In the genomic region with DNA sequence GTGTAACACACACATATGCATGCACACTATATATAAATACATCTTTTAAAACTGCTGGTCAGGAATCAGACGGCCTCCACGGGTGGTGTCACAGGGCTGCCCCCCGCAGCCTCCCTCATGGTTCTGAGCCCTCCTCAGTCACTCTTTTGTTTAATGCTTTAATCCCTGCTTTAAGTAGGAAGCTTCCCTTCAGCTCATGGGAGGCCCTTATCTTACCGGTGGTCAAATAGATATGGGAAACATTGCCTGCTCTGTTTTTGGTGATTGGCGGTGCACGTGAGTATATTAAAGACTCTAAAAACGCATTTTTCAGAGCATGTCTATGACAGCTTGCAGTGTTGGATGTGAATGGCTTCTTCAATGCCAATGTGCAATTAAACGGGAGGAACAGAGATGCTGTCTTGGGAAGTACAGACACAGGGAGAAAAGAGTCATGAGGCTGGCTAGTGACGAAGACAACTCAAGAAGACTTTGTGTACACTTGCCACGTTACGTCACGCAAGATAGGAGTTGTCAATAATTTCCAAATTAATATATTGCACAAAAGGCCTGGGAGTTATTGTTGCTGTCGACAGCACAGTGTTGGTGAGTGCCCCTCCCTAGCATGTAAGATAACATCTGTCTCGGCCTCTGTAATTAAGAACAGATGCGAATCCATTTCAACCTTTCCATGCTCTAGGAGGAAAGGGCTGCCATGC, we compare ENCODE assay signal across 22 cellular contexts. TPM values are rescaled to one million over a fixed set of nuclear protein-coding genes. Genes with fewer than 3 reads are reported as not detected.
DNase-seq lines count a peak whose midpoint lies in the region; ATAC-seq and TF ChIP-seq lines count a peak whose summit lies in the region.
"Had no signal": no experiment of that assay in that cellular context is flagged by ENCODE, and none has a peak within 500 bp of the region (broad histone marks: within the 10 kb centered on the region; RNA-seq: fewer than 3 reads in every experiment).

No MANE protein-coding gene starts in this region.

- H3K4me2 ChIP-seq in SK-N-SH, result peak overlapping the region; percentile 19; the same call in 1 of the 2 replicates

- TF ChIP-seq CTCF in SK-N-SH (IDR thresholded peaks at IDR 0.05) (no peak), upper lobe of left lung (IDR thresholded peaks at IDR 0.05) (no peak), breast epithelium (IDR thresholded peaks at IDR 0.05) (no peak)

- H3K27me3 ChIP-seq in SK-N-SH (ENCODE audit: insufficient read depth) (no peaks in the 10 kb centered on the region), upper lobe of left lung (no peaks in the 10 kb centered on the region), breast epithelium (no peaks in the 10 kb centered on the region)
- H3K27me3 ChIP-seq: upper lobe of right lung had no signal

- H4K20me1 ChIP-seq in SK-N-SH (ENCODE audit: insufficient read depth), result no peaks in the 10 kb centered on the region

- H3K79me2 ChIP-seq in SK-N-SH (ENCODE audit: insufficient read depth), result no peaks in the 10 kb centered on the region

- H3F3A ChIP-seq in SK-N-SH (replicated peaks; ENCODE audit: insufficient read depth), result peaks cover 9% of the 10 kb centered on the region

- TF ChIP-seq EP300 in SK-N-SH (IDR thresholded peaks at IDR 0.05; ENCODE audit: borderline replicate concordance in 1 of 2, low read depth in 1 of 2, low read length in 1 of 2) (peak; percentile 5 to 59; a peak in 2 of 4 replicates), upper lobe of left lung (IDR thresholded peaks at IDR 0.05) (peak in 1 of 4 donors; percentile 8)

- DNase-seq in NCI-H2171 treated with DMSO at 0.1 percent for 48 hours (lab: John Stamatoyannopoulos, UW) (peak; percentile 14), NCI-H2171 (lab: John Stamatoyannopoulos, UW) (no peak), SK-N-SH (peak; percentile 83), fibroblast of peridontal ligament (ENCODE audit: extremely low read depth) (peak; percentile 86), upper lobe of left lung (no peak), COLO829 (ENCODE audit: low spot score) (no peak), breast epithelium (ENCODE audit: low spot score in 2 of 2) (no peak)
- DNase-seq in stimulated activated CD4-positive, alpha-beta T cell treated with anti-CD3 and anti-CD28 coated beads, Interleukin-2, amount 100 ng/mL, for 24 hours, result no peak
- DNase-seq: activated effector memory CD4-positive, alpha-beta T cell treated with anti-CD3 and anti-CD28 coated beads, Interleukin-2, amount 50 U/mL, for 16 hours; anterior cingulate cortex; CD4-positive, CD25-positive, alpha-beta regulatory T cell; NCI-H2081; nephron progenitor cell; stimulated activated naive CD4-positive, alpha-beta T cell treated with Interleukin-2 at 50 U/mL for 16 hours; T-cell; upper lobe of right lung had no signal

- H3K9me3 ChIP-seq in SK-N-SH, result no peaks in the 10 kb centered on the region
- no peaks in the 10 kb centered on the region for H3K9me3 ChIP-seq in upper lobe of left lung
- H3K9me3 ChIP-seq in breast epithelium, result no peaks in the 10 kb centered on the region
- H3K9me3 ChIP-seq: upper lobe of right lung had no signal

- no peak overlapping the region; the same call in 1 of the 2 replicates for H2AFZ ChIP-seq in SK-N-SH (ENCODE audit: low read depth)

- 31% methylated on average over 13 of the region's 15 CpGs for WGBS in SK-N-SH (ENCODE audit: low lambda C conversion rate)
- WGBS in upper lobe of left lung, 2 donors, result 70 to 77% methylated on average over 15 of the region's 15 CpGs

- peak in 1 of 2 donors; percentile 61 for ATAC-seq in upper lobe of left lung (ENCODE audit: low FRiP score in 2 of 2)
- ATAC-seq: T-cell had no signal

- TF ChIP-seq POLR2A in upper lobe of left lung (IDR thresholded peaks at IDR 0.05) (peak in 1 of 4 donors; percentile 11), breast epithelium (IDR thresholded peaks at IDR 0.05) (no peak)

- H3K4me1 ChIP-seq in SK-N-SH (ENCODE audit: control insufficient read depth in 1 of 2, insufficient read depth in 2 of 2, low read depth in 1 of 2, low read length in 1 of 2) (peaks cover 12 to 30% of the 10 kb centered on the region in 2 experiments; a peak in 3 of 4 replicates), upper lobe of left lung (peaks cover 34 to 55% (median 40%) of the 10 kb centered on the region in 4 donors), breast epithelium (no peaks in the 10 kb centered on the region)

- TF ChIP-seq RAD21 in SK-N-SH (IDR thresholded peaks at IDR 0.05; ENCODE audit: low read length), result no peak

- POLR2A ChIA-PET in SK-N-SH (lab: Yijun Ruan, JAX), result no interaction called here

- no peak overlapping the region for H3K9ac ChIP-seq in SK-N-SH

- peak overlapping the region; percentile 30 to 92; a peak in 3 of 4 replicates for H3K27ac ChIP-seq in SK-N-SH (ENCODE audit: low read depth in 2 of 2, low read length in 1 of 2)
- H3K27ac ChIP-seq in upper lobe of left lung, result peak overlapping the region in 3 of 4 donors; percentile 0 to 46 (median 15)
- no peak overlapping the region for H3K27ac ChIP-seq in breast epithelium
- H3K27ac ChIP-seq: 22Rv1, upper lobe of right lung had no signal

- no peaks in the 10 kb centered on the region for H3K9me2 ChIP-seq in SK-N-SH

- intact Hi-C loops in breast epithelium (cut with DNase I; ENCODE audit: low total_unique reads), result no loop called here

- H3K4me3 ChIP-seq in SK-N-SH (ENCODE audit: low read depth in 2 of 2, low read length in 1 of 2) (no peak overlapping the region), upper lobe of left lung (no peak overlapping the region), breast epithelium (no peak overlapping the region)
- H3K4me3 ChIP-seq: GM12878, upper lobe of right lung had no signal

- CTCF ChIA-PET in SK-N-SH (lab: Yijun Ruan, JAX), result interaction anchor here (0.5 to 8.6 kb wide), 22 partner anchors 9 to 286 kb away, joined by 3 to 101 read pairs (median 4); no protein-coding TSS in a partner anchor

- no peaks in the 10 kb centered on the region for H3K36me3 ChIP-seq in SK-N-SH (replicated peaks in 1 of 2; ENCODE audit: control insufficient read depth in 1 of 2, insufficient read depth in 2 of 2, low read length in 1 of 2)
- no peaks in the 10 kb centered on the region for H3K36me3 ChIP-seq in upper lobe of left lung
- no peaks in the 10 kb centered on the region for H3K36me3 ChIP-seq in breast epithelium
- H3K36me3 ChIP-seq: upper lobe of right lung had no signal

TF ChIP-seq in SK-N-SH, 30 proteins besides CTCF, POLR2A, EP300 and RAD21 (continues in another document):
- TF ChIP-seq TCF12 (IDR thresholded peaks at IDR 0.05) (peak; percentile 99), POLR2AphosphoS5 (IDR thresholded peaks at IDR 0.05; ENCODE audit: low read depth, low read length) (peak; percentile 65; the same call in 1 of the 2 replicates), RCOR1 (IDR thresholded peaks at IDR 0.05; ENCODE audit: low read length) (peak; percentile 65; the same call in 1 of the 2 replicates), NFIC (IDR thresholded peaks at IDR 0.05; ENCODE audit: borderline replicate concordance) (peak; percentile 40; the same call in 1 of the 2 replicates), GATA2 (CRISPR knock-in tag; IDR thresholded peaks at IDR 0.05) (peak; percentile 97), TEAD4 (IDR thresholded peaks at IDR 0.05; ENCODE audit: borderline replicate concordance, insufficient read depth) (peak; percentile 57; the same call in 1 of the 2 replicates), RXRA (IDR thresholded peaks at IDR 0.05; ENCODE audit: borderline replicate concordance, low read depth) (peak; percentile 47; the same call in 1 of the 2 replicates), JUND (IDR thresholded peaks at IDR 0.05) (peak; percentile 36; the same call in 1 of the 2 replicates), ELF1 (IDR thresholded peaks at IDR 0.05) (no peak), FOXJ3 (CRISPR knock-in tag; IDR thresholded peaks at IDR 0.05) (peak; percentile 59), MXI1 (IDR thresholded peaks at IDR 0.05; ENCODE audit: low read depth, low read length) (no peak)
- TF ChIP-seq, protein P1, sequence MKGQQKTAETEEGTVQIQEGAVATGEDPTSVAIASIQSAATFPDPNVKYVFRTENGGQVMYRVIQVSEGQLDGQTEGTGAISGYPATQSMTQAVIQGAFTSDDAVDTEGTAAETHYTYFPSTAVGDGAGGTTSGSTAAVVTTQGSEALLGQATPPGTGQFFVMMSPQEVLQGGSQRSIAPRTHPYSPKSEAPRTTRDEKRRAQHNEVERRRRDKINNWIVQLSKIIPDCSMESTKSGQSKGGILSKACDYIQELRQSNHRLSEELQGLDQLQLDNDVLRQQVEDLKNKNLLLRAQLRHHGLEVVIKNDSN (IDR thresholded peaks at IDR 0.05; ENCODE audit: borderline replicate concordance, low read depth), result no peak
- TF ChIP-seq, protein P2, sequence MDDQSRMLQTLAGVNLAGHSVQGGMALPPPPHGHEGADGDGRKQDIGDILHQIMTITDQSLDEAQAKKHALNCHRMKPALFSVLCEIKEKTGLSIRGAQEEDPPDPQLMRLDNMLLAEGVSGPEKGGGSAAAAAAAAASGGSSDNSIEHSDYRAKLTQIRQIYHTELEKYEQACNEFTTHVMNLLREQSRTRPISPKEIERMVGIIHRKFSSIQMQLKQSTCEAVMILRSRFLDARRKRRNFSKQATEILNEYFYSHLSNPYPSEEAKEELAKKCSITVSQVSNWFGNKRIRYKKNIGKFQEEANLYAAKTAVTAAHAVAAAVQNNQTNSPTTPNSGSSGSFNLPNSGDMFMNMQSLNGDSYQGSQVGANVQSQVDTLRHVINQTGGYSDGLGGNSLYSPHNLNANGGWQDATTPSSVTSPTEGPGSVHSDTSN (IDR thresholded peaks at IDR 0.05), result peak; percentile 67; the same call in 1 of the 2 replicates

RNA-seq across cellular contexts. Expression of a gene that starts 23.3 kb away (rescaled TPM):
- polyA plus RNA-seq in SK-N-SH (2012; rRNA removed), result not detected in 2 replicates
- not detected in 2 replicates for polyA plus RNA-seq in SK-N-SH (2012; cell fraction: cytosol; rRNA removed)
- 0.12 TPM in 1 of 2 replicates, not detected in the other for polyA plus RNA-seq in SK-N-SH (2012; cell fraction: nucleus; rRNA removed)
- total RNA-seq in upper lobe of left lung (10 to 100 TPM; 12.2 to 24.7 (median 21.0) TPM), breast epithelium (1 to 10 TPM; 2.0 to 2.6 (median 2.1) TPM)
- total RNA-seq: Daoy, H1, pulmonary artery endothelial cell had no signal

RNA-seq across cellular contexts. Expression of a gene that starts 36.3 kb away (rescaled TPM):
- polyA plus RNA-seq in SK-N-SH (2012; rRNA removed), result 5.6 and 6.4 TPM in 2 replicates
- 2.9 and 4.3 TPM in 2 replicates for polyA plus RNA-seq in SK-N-SH (2012; cell fraction: cytosol; rRNA removed)
- 7.0 and 7.3 TPM in 2 replicates for polyA plus RNA-seq in SK-N-SH (2012; cell fraction: nucleus; rRNA removed)
- total RNA-seq in upper lobe of left lung, result 100 to 1,000 TPM in 2 of 6 donors, 10 to 100 TPM in 4; 60.2 to 121 (median 85.1) TPM
- 100 to 1,000 TPM in 1 of 3 donors, 10 to 100 TPM in 2; 20.8 to 167 (median 46.2) TPM for total RNA-seq in breast epithelium
- total RNA-seq: CD4-positive, CD25-positive, alpha-beta regulatory T cell; GM12878 had no signal
- polyA plus RNA-seq: CD4-positive, CD25-positive, alpha-beta regulatory T cell had no signal

RNA-seq across cellular contexts. Expression of a gene that starts 49.5 kb away (rescaled TPM):
- not detected in 2 replicates for polyA plus RNA-seq in SK-N-SH (2012; rRNA removed)
- polyA plus RNA-seq in SK-N-SH (2012; cell fraction: cytosol; rRNA removed), result not detected in 2 replicates
- polyA plus RNA-seq in SK-N-SH (2012; cell fraction: nucleus; rRNA removed), result not detected in 2 replicates
- total RNA-seq in upper lobe of left lung, result over 10,000 TPM; 10,501 to 67,270 (median 33,394) TPM
- 1 to 10 TPM in 1 of 3 donors, not detected in 2; 3.7 TPM for total RNA-seq in breast epithelium
- total RNA-seq: CD4-positive, CD25-positive, alpha-beta regulatory T cell; Daoy; H1; mesenteric fat pad; pulmonary artery endothelial cell had no signal
- polyA plus RNA-seq: CD4-positive, CD25-positive, alpha-beta regulatory T cell; H1 had no signal

Comparison
In these comparisons a context has a peak if more than half of its experiments do, and no peak if none do; other contexts are left out.
1. DNase-seq: peak in NCI-H2171 treated with DMSO at 0.1 percent for 48 hours (single experiment), SK-N-SH (single experiment) and fibroblast of peridontal ligament (single experiment); none in NCI-H2171 (single experiment), upper lobe of left lung (0 of 2), COLO829 (single experiment), breast epithelium (0 of 2) and stimulated activated CD4-positive, alpha-beta T cell treated with anti-CD3 and anti-CD28 coated beads, Interleukin-2, amount 100 ng/mL, for 24 hours (0 of 2).
2. H3K27ac ChIP-seq: peak in SK-N-SH (2 of 2) and upper lobe of left lung (3 of 4); none in breast epithelium (0 of 2).
3. RNA of a gene that starts 49.5 kb away (total RNA-seq): 10,501 to 67,270 TPM in upper lobe of left lung; 3.7 TPM in breast epithelium; every median in the first group is over 1,000 times any median in the second.